ENCODE assay signal across 24 cellular contexts in the genomic region with DNA sequence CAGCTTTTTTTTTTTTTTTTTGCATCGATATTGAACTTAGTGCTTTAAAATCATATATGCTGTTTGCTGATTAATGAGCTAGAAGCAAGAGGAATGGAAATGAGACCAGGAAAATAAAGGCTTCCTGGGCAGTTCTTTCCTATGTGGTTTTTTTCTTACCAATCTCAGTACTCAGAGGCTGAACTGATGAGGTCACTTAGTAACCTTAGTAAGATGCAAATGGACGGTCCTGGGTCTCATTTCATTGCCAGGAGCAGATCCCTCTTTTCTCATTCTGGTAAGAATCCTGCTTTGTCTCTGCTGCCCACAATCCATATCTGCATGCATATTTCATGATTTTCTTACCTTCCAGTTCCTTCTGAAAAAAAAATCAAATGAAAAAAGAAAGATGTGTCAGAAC.
DNase-seq lines count a peak whose midpoint lies in the region; ATAC-seq and TF ChIP-seq lines count a peak whose summit lies in the region.
"Had no signal": no experiment of that assay in that cellular context is flagged by ENCODE, and none has a peak within 500 bp of the region (broad histone marks: within the 10 kb centered on the region; RNA-seq: fewer than 3 reads in every experiment).

No MANE protein-coding gene starts in this region.

- no peak overlapping the region for H3K4me3 ChIP-seq in right atrium auricular region
- H3K4me3 ChIP-seq: A549, HAP-1 had no signal

- H3K4me3 Mint-ChIP-seq in memory B cell, result no peak overlapping the region
- H3K4me3 Mint-ChIP-seq in Calu3 (ENCODE audit: low read depth, unreplicated experiment), result no peak overlapping the region
- H3K4me3 Mint-ChIP-seq: activated CD4-positive, alpha-beta T cell treated with anti-CD3 and anti-CD28 coated beads for 36 hours; activated T-cell treated with anti-CD3 and anti-CD28 coated beads, Interleukin-2, amount 50 U/mL, for 24 hours; B cell; dendritic cell treated with granulocyte-macrophage colony-stimulating factor and Interleukin-4, amounts not matched to agents 40 ng/mL and 50 ng/mL, for 4 days; T-cell had no signal

- H3K4me1 Mint-ChIP-seq in memory B cell (peaks cover 46% of the 10 kb centered on the region), Calu3 (ENCODE audit: low read depth, unreplicated experiment) (peaks cover 28% of the 10 kb centered on the region)

- H3K36me3 ChIP-seq in right atrium auricular region, result no peaks in the 10 kb centered on the region
- H3K36me3 ChIP-seq: HAP-1 had no signal

- CTCF ChIA-PET in Calu3 (lab: Charles Lee), result no interaction called here

- H3K9me3 Mint-ChIP-seq in memory B cell (no peaks in the 10 kb centered on the region), Calu3 (ENCODE audit: low read depth, unreplicated experiment) (no peaks in the 10 kb centered on the region)
- H3K9me3 Mint-ChIP-seq: activated T-cell treated with anti-CD3 and anti-CD28 coated beads, Interleukin-2, amount 50 U/mL, for 24 hours; IgD-negative memory B cell had no signal

- no peak for ATAC-seq in Right ventricle myocardium inferior
- ATAC-seq in memory B cell (ENCODE audit: low read depth), result no peak
- no peak for ATAC-seq in HG03159 (IDR thresholded peaks at IDR 0.05; ENCODE audit: unreplicated experiment)
- ATAC-seq: A549; activated CD4-positive, alpha-beta T cell treated with anti-CD3 and anti-CD28 coated beads for 36 hours; T-cell had no signal

- H3K4me1 ChIP-seq in right atrium auricular region, result peaks cover 0 to 41% of the 10 kb centered on the region in 2 donors

- DNase-seq in right atrium auricular region (ENCODE audit: low spot score) (no peak), Right ventricle myocardium inferior (ENCODE audit: missing footprints) (no peak), astrocyte of the hippocampus (ENCODE audit: low read depth, low spot score) (peak; percentile 78), memory B cell (ENCODE audit: low spot score in 2 of 2) (no peak), Calu3 (no peak), DMS79 treated with DMSO at 0.1 percent for 48 hours (lab: John Stamatoyannopoulos, UW) (no peak)
- no peak for DNase-seq in activated CD4-positive, alpha-beta T cell treated with anti-CD3 and anti-CD28 coated beads for 1 hour
- DNase-seq: activated CD4-positive, alpha-beta T cell treated with anti-CD3 and anti-CD28 coated beads for 36 hours; activated naive CD4-positive, alpha-beta T cell; activated T-cell treated with anti-CD3 and anti-CD28 coated beads, Interleukin-2, amount 50 U/mL, for 24 hours; COR-L47; NCI-H1092 treated with DMSO at 0.1 percent for 48 hours; NCI-H187 treated with DMSO at 0.1 percent for 48 hours; NCI-H82; SHP77; small intestine; stimulated activated CD4-positive, alpha-beta T cell treated with anti-CD3 and anti-CD28 coated beads, Interleukin-2, amount 100 ng/mL, for 24 hours; T-cell had no signal

- TF ChIP-seq CTCF in right atrium auricular region (IDR thresholded peaks at IDR 0.05) (no peak), Calu3 (IDR thresholded peaks at IDR 0.05; ENCODE audit: unreplicated experiment) (no peak)

- peak overlapping the region; percentile 72 for H3K27ac Mint-ChIP-seq in memory B cell
- H3K27ac Mint-ChIP-seq in Calu3 (ENCODE audit: unreplicated experiment), result no peak overlapping the region
- H3K27ac Mint-ChIP-seq: activated CD4-positive, alpha-beta T cell treated with anti-CD3 and anti-CD28 coated beads for 36 hours; activated T-cell treated with anti-CD3 and anti-CD28 coated beads, Interleukin-2, amount 50 U/mL, for 24 hours; B cell; T-cell had no signal

- intact Hi-C loops in Right ventricle myocardium inferior (cut with DNase I) (no loop called here), Calu3 (cut with micrococcal nuclease; ENCODE audit: unreplicated experiment) (no loop called here)

- H3K27me3 ChIP-seq in right atrium auricular region, result no peaks in the 10 kb centered on the region

- H3K36me3 Mint-ChIP-seq in memory B cell (peaks cover 12% of the 10 kb centered on the region), Calu3 (ENCODE audit: insufficient read depth, unreplicated experiment) (no peaks in the 10 kb centered on the region)

- no TSS peak for BruUV-seq in Calu3 (replicated peaks; lab: Mats Ljungman, UMichigan)

- no peaks in the 10 kb centered on the region for H3K27me3 Mint-ChIP-seq in memory B cell
- H3K27me3 Mint-ChIP-seq in Calu3 (ENCODE audit: unreplicated experiment), result peaks cover 96% of the 10 kb centered on the region
- H3K27me3 Mint-ChIP-seq: activated CD4-positive, alpha-beta T cell treated with anti-CD3 and anti-CD28 coated beads for 36 hours; activated T-cell treated with anti-CD3 and anti-CD28 coated beads, Interleukin-2, amount 50 U/mL, for 24 hours; B cell; IgD-negative memory B cell; T-cell had no signal

- no peaks in the 10 kb centered on the region for H3K9me3 ChIP-seq in right atrium auricular region
- H3K9me3 ChIP-seq: A549, HAP-1 had no signal

- peak overlapping the region; percentile 3 to 8 for H3K27ac ChIP-seq in right atrium auricular region
- H3K27ac ChIP-seq: A549 had no signal
